ENCODE assay signal across 20 cellular contexts in genomic region chr4:158530391-158530790, GRCh38. TPM values are rescaled to one million over a fixed set of nuclear protein-coding genes. Genes with fewer than 3 reads are reported as not detected.
"Had no signal": no experiment of that assay in that cellular context is flagged by ENCODE, and none has a peak within 500 bp of the region (broad histone marks: within the 10 kb centered on the region; RNA-seq: fewer than 3 reads in every experiment).

No MANE protein-coding gene starts in this region.

- H3K27me3 ChIP-seq: sigmoid colon had no signal

- H3K36me3 ChIP-seq: prostate gland, sigmoid colon had no signal

- H3K9me3 ChIP-seq: prostate gland, sigmoid colon had no signal

- H3K4me3 ChIP-seq: lung, prostate gland, sigmoid colon had no signal

- DNase-seq: activated CD4-positive, alpha-beta T cell treated with anti-CD3 and anti-CD28 coated beads for 4 hours; activated CD8-positive, alpha-beta T cell treated with anti-CD3 and anti-CD28 coated beads, Interleukin-2, amount 10 ng/mL, durations not matched to agents 7 days and 5 days; activated naive CD4-positive, alpha-beta T cell; central memory CD4-positive, alpha-beta T cell; cortex of kidney; effector CD8-positive, alpha-beta T cell; hypothalamus; left cardiac atrium; natural killer cell; sigmoid colon; stimulated activated CD4-positive, alpha-beta T cell treated with anti-CD3 and anti-CD28 coated beads, Interleukin-12 subunit alpha, Interleukin-12 subunit beta, amount 100 ng/mL, for 4 hours; stimulated activated naive CD4-positive, alpha-beta T cell; T-cell; T1000 had no signal

- H3K4me1 ChIP-seq: prostate gland, sigmoid colon had no signal

- H3K27ac ChIP-seq: prostate gland, sigmoid colon, VCaP had no signal

RNA-seq across cellular contexts. Expression of gene RXFP1, which starts 8.7 kb away (rescaled TPM):
- total RNA-seq: activated CD8-positive, alpha-beta T cell treated with anti-CD3 and anti-CD28 coated beads, Interleukin-2, amount 10 ng/mL, durations not matched to agents 7 days and 5 days; activated T-helper 1 cell treated with anti-CD3 and anti-CD28 coated beads, Interleukin-12 subunit alpha, Interleukin-12 subunit beta, Interleukin-2, Interleukin-4 antibody, amounts not matched to agents 30 ng/mL and 10 ng/mL and 1 ng/mL, durations not matched to agents 14 hours and 24 hours and 36 hours; glomerular endothelial cell; mononuclear cell; natural killer cell; sigmoid colon; T-cell had no signal
